16 cellular contexts compared by ENCODE assay signal in genomic region chr9:31372796-31373587, GRCh38.
"Had no signal": no experiment of that assay in that cellular context is flagged by ENCODE, and none has a peak within 500 bp of the region (broad histone marks: within the 10 kb centered on the region; RNA-seq: fewer than 3 reads in every experiment).

No MANE protein-coding gene starts in this region.

- ATAC-seq: activated T-helper 17 cell treated with anti-CD3 and anti-CD28 coated beads, Interleukin-2, amount 50 U/mL, for 72 hours; left colon; mucosa of descending colon; naive thymus-derived CD8-positive, alpha-beta T cell; WTC11 had no signal

- H3K27ac Mint-ChIP-seq: activated CD4-positive, alpha-beta T cell treated with anti-CD3 and anti-CD28 coated beads, Interleukin-2, amount 10 ng/mL, durations not matched to agents 7 days and 5 days; activated naive CD4-positive, alpha-beta T cell treated with anti-CD3 and anti-CD28 coated beads for 36 hours; activated T-helper 17 cell treated with anti-CD3 and anti-CD28 coated beads, Interleukin-2, amount 50 U/mL, for 72 hours; naive thymus-derived CD8-positive, alpha-beta T cell; WTC11 had no signal

- H3K36me3 ChIP-seq: right atrium auricular region, thyroid gland had no signal

- H3K4me1 ChIP-seq: right atrium auricular region, thyroid gland had no signal

- H3K9me3 ChIP-seq: mucosa of descending colon, right atrium auricular region, thyroid gland had no signal

- H3K4me1 Mint-ChIP-seq: activated CD4-positive, alpha-beta T cell treated with anti-CD3 and anti-CD28 coated beads, Interleukin-2, amount 10 ng/mL, durations not matched to agents 7 days and 5 days; activated T-helper 17 cell treated with anti-CD3 and anti-CD28 coated beads, Interleukin-2, amount 50 U/mL, for 72 hours; WTC11 had no signal

- H3K9me3 Mint-ChIP-seq: activated naive CD4-positive, alpha-beta T cell treated with anti-CD3 and anti-CD28 coated beads for 36 hours had no signal

- H3K27ac ChIP-seq: right atrium auricular region, thyroid gland had no signal

- H3K27me3 Mint-ChIP-seq: activated CD4-positive, alpha-beta T cell treated with anti-CD3 and anti-CD28 coated beads, Interleukin-2, amount 10 ng/mL, durations not matched to agents 7 days and 5 days; activated T-helper 17 cell treated with anti-CD3 and anti-CD28 coated beads, Interleukin-2, amount 50 U/mL, for 72 hours; naive thymus-derived CD8-positive, alpha-beta T cell had no signal

- DNase-seq: activated CD4-positive, alpha-beta T cell treated with anti-CD3 and anti-CD28 coated beads, Interleukin-2, amount 10 ng/mL, durations not matched to agents 7 days and 5 days; activated CD8-positive, alpha-beta memory T cell treated with anti-CD3 and anti-CD28 coated beads for 24 hours; activated naive CD4-positive, alpha-beta T cell treated with anti-CD3 and anti-CD28 coated beads for 36 hours; central memory CD4-positive, alpha-beta T cell; cortex of kidney; effector memory CD4-positive, alpha-beta T cell; glutamatergic neuron; left colon; mucosa of descending colon; naive thymus-derived CD8-positive, alpha-beta T cell; posterior cingulate gyrus; thyroid gland had no signal

- H3K4me2 ChIP-seq: smooth muscle cell had no signal

- H3K4me3 ChIP-seq: mucosa of descending colon, right atrium auricular region, smooth muscle cell, thyroid gland had no signal

- H3K36me3 Mint-ChIP-seq: naive thymus-derived CD8-positive, alpha-beta T cell; WTC11 had no signal

- H3K4me3 Mint-ChIP-seq: activated CD4-positive, alpha-beta T cell treated with anti-CD3 and anti-CD28 coated beads, Interleukin-2, amount 10 ng/mL, durations not matched to agents 7 days and 5 days; activated naive CD4-positive, alpha-beta T cell treated with anti-CD3 and anti-CD28 coated beads for 36 hours; activated T-helper 17 cell treated with anti-CD3 and anti-CD28 coated beads, Interleukin-2, amount 50 U/mL, for 72 hours; naive thymus-derived CD8-positive, alpha-beta T cell; WTC11 had no signal

- H3K27me3 ChIP-seq: right atrium auricular region, thyroid gland had no signal
